15 cellular contexts compared by ENCODE assay signal in genomic region chr2:198630384-198630783, GRCh38.
"Had no signal": no experiment of that assay in that cellular context is flagged by ENCODE, and none has a peak within 500 bp of the region (broad histone marks: within the 10 kb centered on the region; RNA-seq: fewer than 3 reads in every experiment).

No MANE protein-coding gene starts in this region.

- DNase-seq: cortex of kidney; dorsolateral prefrontal cortex; effector CD8-positive, alpha-beta T cell; heart left ventricle; hippocampal formation; kidney glomerular epithelial cell; nucleus accumbens; pancreas; right cardiac atrium; stimulated activated CD4-positive, alpha-beta T cell treated with anti-CD3 and anti-CD28 coated beads, Interleukin-2, amount 100 ng/mL, for 48 hours; stimulated activated naive CD4-positive, alpha-beta T cell treated with Interleukin-2 at 50 U/mL for 16 hours had no signal

- H3K27ac ChIP-seq: dorsolateral prefrontal cortex, heart left ventricle, neural progenitor cell, pancreas had no signal

- ATAC-seq: esophagus mucosa; heart left ventricle; left lobe of liver; natural killer cell treated with Interleukin-12 subunit alpha and Interleukin-12 subunit beta and Interleukin-15 and Interleukin-18, amount 100 ng/mL, for 72 hours; pancreas; right cardiac atrium had no signal
